ENCODE assay signal across 7 cellular contexts in genomic region chr3:183884437-183885296, GRCh38.
DNase-seq lines count a peak whose midpoint lies in the region; ATAC-seq, FAIRE-seq and TF ChIP-seq lines count a peak whose summit lies in the region.

A gene with protein sequence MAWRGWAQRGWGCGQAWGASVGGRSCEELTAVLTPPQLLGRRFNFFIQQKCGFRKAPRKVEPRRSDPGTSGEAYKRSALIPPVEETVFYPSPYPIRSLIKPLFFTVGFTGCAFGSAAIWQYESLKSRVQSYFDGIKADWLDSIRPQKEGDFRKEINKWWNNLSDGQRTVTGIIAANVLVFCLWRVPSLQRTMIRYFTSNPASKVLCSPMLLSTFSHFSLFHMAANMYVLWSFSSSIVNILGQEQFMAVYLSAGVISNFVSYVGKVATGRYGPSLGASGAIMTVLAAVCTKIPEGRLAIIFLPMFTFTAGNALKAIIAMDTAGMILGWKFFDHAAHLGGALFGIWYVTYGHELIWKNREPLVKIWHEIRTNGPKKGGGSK (minus strand): TSS chr3:183884880. CDS start chr3:183884846, 34 bp downstream.

- FAIRE-seq in GM18507 (lab: Jason Lieb, UNC): peak; percentile 85

- in situ Hi-C loops in astrocyte of the cerebellum (cut with HindIII; ENCODE audit: low sequenced_read_pairs): loop anchor here (25.0 kb wide), 1 partner anchor 353 kb away; the partner anchor contains the start of genes ALG3, EEF1AKMT4 and VWA5B2

- DNase-seq in GM18507 (ENCODE audit: extremely low spot score, insufficient read length, low read depth): peak; percentile 90
- peak; percentile 93 for DNase-seq in NCI-H2029 (lab: John Stamatoyannopoulos, UW)
- peak; percentile 90 for DNase-seq in T-helper 22 cell (ENCODE audit: low read depth)
- DNase-seq in astrocyte of the cerebellum (ENCODE audit: low read depth): peak; percentile 70
- DNase-seq in hippocampal formation (lab: John Stamatoyannopoulos, UW): peak; percentile 95 to 97
- peak; percentile 56 for DNase-seq in retinal pigment epithelial cell (ENCODE audit: low read depth)

- ATAC-seq in HG02981 (IDR thresholded peaks at IDR 0.05; ENCODE audit: unreplicated experiment): peak; percentile 99

- H3K4me3 ChIP-seq in astrocyte of the cerebellum (ENCODE audit: low read depth, low read length): peak within 1 kb of the TSS; percentile 78
- H3K4me3 ChIP-seq in retinal pigment epithelial cell (ENCODE audit: low read length): peak within 1 kb of the TSS; percentile 78

- TF ChIP-seq CTCF in astrocyte of the cerebellum (IDR thresholded peaks at IDR 0.05; ENCODE audit: low read depth, low read length, missing control alignments) (peak; percentile 91), retinal pigment epithelial cell (conservative IDR thresholded peaks at IDR 0.05; ENCODE audit: low read depth, low read length) (peak; percentile 94)

Comparison
In these comparisons a context has a peak if more than half of its experiments do, and no peak if none do; other contexts are left out.
1. Peak in every context shown above with its lines: DNase-seq, ATAC-seq and H3K4me3 ChIP-seq.